1 cellular context compared by ENCODE assay signal in genomic region chr20:1184260-1184637, GRCh38.
TF ChIP-seq lines count a peak whose summit lies in the region.

No MANE protein-coding gene starts in this region.

TF ChIP-seq in HEK293, 187 proteins besides CTCF, POLR2A, EP300 and RAD21 (continued from another document):
- TF ChIP-seq ZNF18 (tag by site-specific recombination; IDR thresholded peaks at IDR 0.05) (0 out of 2 replicates have a peak, but pooled peaks have one; percentile 11), TCF7L2 (IDR thresholded peaks at IDR 0.05; ENCODE audit: borderline replicate concordance, low read depth, low read length) (no peak), ZNF302 (tag by site-specific recombination; IDR thresholded peaks at IDR 0.05; ENCODE audit: low read depth) (no peak), HOXA7 (CRISPR knock-in tag; IDR thresholded peaks at IDR 0.05; ENCODE audit: borderline replicate concordance) (no peak), ZNF560 (tag by site-specific recombination; IDR thresholded peaks at IDR 0.05; ENCODE audit: borderline replicate concordance) (no peak), ZNF366 (tag by site-specific recombination; conservative IDR thresholded peaks at IDR 0.05) (no peak), EGR2 (tag by site-specific recombination; IDR thresholded peaks at IDR 0.05; ENCODE audit: low read depth) (peak; percentile 64; the same call in 1 of the 2 replicates), ZNF341 (tag by site-specific recombination; IDR thresholded peaks at IDR 0.05; ENCODE audit: low read depth) (peak; percentile 20; the same call in 1 of the 2 replicates), ZBTB26 (tag by site-specific recombination; optimal IDR thresholded peaks at IDR 0.05) (peak; percentile 12)
